In genomic region chr17:62898239-62898864, GRCh38 we compare ENCODE assay signal across 1 cellular context.
TF ChIP-seq lines count a peak whose summit lies in the region.

No MANE protein-coding gene starts in this region.

TF ChIP-seq in IMR-90, 13 proteins besides CTCF, POLR2A, EP300 and RAD21:
- TF ChIP-seq CEBPB (IDR thresholded peaks at IDR 0.05; ENCODE audit: low read depth, low read length) (no peak), SMC3 (IDR thresholded peaks at IDR 0.05; ENCODE audit: low read depth, low read length) (no peak), MXI1 (IDR thresholded peaks at IDR 0.05; ENCODE audit: borderline replicate concordance, low read depth, low read length) (no peak), CHD1 (IDR thresholded peaks at IDR 0.05; ENCODE audit: low read depth, low read length) (no peak), USF2 (IDR thresholded peaks at IDR 0.05; ENCODE audit: low read depth, low read length) (no peak), FOS (IDR thresholded peaks at IDR 0.05; ENCODE audit: low read depth, low read length) (no peak), MAFK (IDR thresholded peaks at IDR 0.05; ENCODE audit: low read depth, low read length) (no peak), RFX5 (IDR thresholded peaks at IDR 0.05; ENCODE audit: low read depth, low read length) (no peak), MAZ (IDR thresholded peaks at IDR 0.05; ENCODE audit: borderline replicate concordance, low read depth, low read length) (no peak), NFE2L2 (IDR thresholded peaks at IDR 0.05; ENCODE audit: low read depth, low read length) (no peak), ELK1 (IDR thresholded peaks at IDR 0.05; ENCODE audit: borderline replicate concordance, low read depth, low read length) (no peak), RCOR1 (IDR thresholded peaks at IDR 0.05; ENCODE audit: insufficient replicate concordance, low read length) (no peak)
